8 cellular contexts compared by ENCODE assay signal in the genomic region with DNA sequence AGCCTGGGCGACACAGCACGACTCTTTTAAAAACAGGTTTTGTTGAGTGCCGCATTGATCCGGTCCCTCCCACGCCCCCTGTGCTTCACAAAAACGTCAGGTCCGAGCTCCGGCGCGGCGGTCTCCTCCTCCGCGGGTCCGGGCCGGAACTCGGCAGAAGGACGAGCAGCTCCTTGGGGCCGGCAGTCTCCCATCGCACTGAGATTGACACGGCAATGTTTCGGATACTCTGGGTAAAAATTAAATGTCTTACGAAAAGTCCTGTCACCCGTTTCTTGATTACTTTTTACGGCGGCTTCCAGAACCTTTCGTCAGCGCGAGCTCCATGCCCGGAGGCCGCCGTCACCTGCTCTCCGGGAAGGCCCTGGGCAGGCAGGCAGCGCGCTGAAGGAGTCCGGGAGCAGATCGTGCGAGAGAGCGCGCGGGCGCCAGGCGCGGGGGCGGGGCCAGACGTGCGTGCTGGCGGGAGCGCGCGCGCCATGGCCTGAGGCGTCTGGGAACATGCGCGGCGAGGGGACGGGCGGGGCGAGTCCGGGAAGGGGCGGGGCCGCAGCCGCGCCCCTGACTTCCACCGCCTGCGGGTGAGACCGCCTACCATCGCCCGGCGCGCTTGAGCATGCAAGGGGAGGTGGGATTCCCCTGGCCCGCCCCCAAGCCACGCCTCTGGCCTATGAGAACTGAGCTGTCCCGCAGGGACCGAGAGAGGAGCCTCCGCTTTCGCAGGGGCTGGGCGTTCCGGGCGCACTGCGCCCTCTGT.
DNase-seq lines count a peak whose midpoint lies in the region; TF ChIP-seq lines count a peak whose summit lies in the region.

No MANE protein-coding gene starts in this region.

- peak; percentile 99 for DNase-seq in COLO668 (lab: John Stamatoyannopoulos, UW; ENCODE audit: unreplicated experiment)
- DNase-seq in GM20000 (ENCODE audit: low spot score) = peak; percentile 99
- peak; percentile 86 for DNase-seq in HS-5 (ENCODE audit: low read depth)
- DNase-seq in NK-92 (lab: John Stamatoyannopoulos, UW; ENCODE audit: unreplicated experiment) = peak; percentile 98
- peak; percentile 99 for DNase-seq in activated CD8-positive, alpha-beta memory T cell treated with anti-CD3 and anti-CD28 coated beads for 24 hours
- DNase-seq in effector CD4-positive, alpha-beta T cell = peak; percentile 99
- peak; percentile 98 for DNase-seq in medulla oblongata (ENCODE audit: extremely low spot score)
- peak; percentile 99 to 100 (median 99) for DNase-seq in stimulated activated CD4-positive, alpha-beta T cell treated with anti-CD3 and anti-CD28 coated beads, TNF-alpha, amount 100 ng/mL, for 48 hours (ENCODE audit: low read depth in 3 of 3)

- no peak for TF ChIP-seq CTCF in GM20000 (IDR thresholded peaks at IDR 0.05; ENCODE audit: extremely low read depth, missing control alignments)

Comparison
In these comparisons a context has a peak if more than half of its experiments do, and no peak if none do; other contexts are left out.
1. Peak in every context shown above with its lines: DNase-seq.